Comparison of ENCODE assay signal across 9 cellular contexts in the genomic region with DNA sequence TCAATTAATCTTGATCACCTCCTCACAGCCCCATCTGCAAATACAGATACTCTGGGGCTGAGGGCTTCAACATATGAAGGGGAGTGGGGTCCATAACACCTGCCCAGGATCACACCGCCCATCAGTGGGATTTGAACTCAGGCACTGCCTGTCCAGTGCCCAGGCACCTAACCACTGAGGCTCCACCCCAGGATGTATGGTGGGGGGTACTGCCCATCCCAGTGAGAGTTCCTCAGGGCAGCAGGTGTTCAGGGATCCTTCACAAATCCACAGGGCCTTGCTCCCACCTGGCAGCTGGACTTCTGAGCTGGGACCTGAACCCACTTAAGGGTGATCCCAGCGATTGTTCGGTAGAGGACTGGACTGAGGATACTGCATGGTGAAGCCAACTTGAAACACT. TPM values are rescaled to one million over a fixed set of nuclear protein-coding genes. Genes with fewer than 3 reads are reported as not detected.
DNase-seq lines count a peak whose midpoint lies in the region; ATAC-seq lines count a peak whose summit lies in the region.
"Had no signal": no experiment of that assay in that cellular context is flagged by ENCODE, and none has a peak within 500 bp of the region (broad histone marks: within the 10 kb centered on the region; RNA-seq: fewer than 3 reads in every experiment).

No MANE protein-coding gene starts in this region.

- POLR2A ChIA-PET in activated naive CD8-positive, alpha-beta T cell treated with anti-CD3 and anti-CD28 coated beads, Interleukin-2, amount 10 ng/mL, durations not matched to agents 7 days and 5 days (lab: Charles Lee), result no interaction called here

- peak overlapping the region; percentile 22 to 70 (median 57) for H3K4me3 ChIP-seq in subcutaneous abdominal adipose tissue (ENCODE audit: low read depth in 1 of 5, low read length in 5 of 5)

- no peaks in the 10 kb centered on the region for H3K4me1 Mint-ChIP-seq in activated naive CD8-positive, alpha-beta T cell treated with anti-CD3 and anti-CD28 coated beads, Interleukin-2, amount 10 ng/mL, durations not matched to agents 7 days and 5 days

- peaks cover 2 to 20% (median 14%) of the 10 kb centered on the region in 5 donors for H3K36me3 ChIP-seq in subcutaneous abdominal adipose tissue (ENCODE audit: control insufficient read depth in 5 of 5, insufficient read depth in 5 of 5, low read length in 5 of 5)

- ATAC-seq in activated naive CD8-positive, alpha-beta T cell treated with anti-CD3 and anti-CD28 coated beads, Interleukin-2, amount 10 ng/mL, durations not matched to agents 7 days and 5 days (ENCODE audit: low read depth), result no peak
- ATAC-seq in GM21515 (IDR thresholded peaks at IDR 0.05; ENCODE audit: unreplicated experiment), result no peak

- peak overlapping the region; percentile 5 for H3K27ac Mint-ChIP-seq in activated naive CD8-positive, alpha-beta T cell treated with anti-CD3 and anti-CD28 coated beads, Interleukin-2, amount 10 ng/mL, durations not matched to agents 7 days and 5 days
- H3K27ac Mint-ChIP-seq: CD4-positive, CD25-positive, alpha-beta regulatory T cell had no signal

- H3K36me3 Mint-ChIP-seq in activated naive CD8-positive, alpha-beta T cell treated with anti-CD3 and anti-CD28 coated beads, Interleukin-2, amount 10 ng/mL, durations not matched to agents 7 days and 5 days, result no peaks in the 10 kb centered on the region

- H3K9ac ChIP-seq in subcutaneous abdominal adipose tissue (ENCODE audit: low read length in 5 of 5), result peak overlapping the region in 2 of 5 donors; percentile 57 to 70

- H3K4me3 Mint-ChIP-seq in activated naive CD8-positive, alpha-beta T cell treated with anti-CD3 and anti-CD28 coated beads, Interleukin-2, amount 10 ng/mL, durations not matched to agents 7 days and 5 days, result peak overlapping the region; percentile 60

- peaks cover 2 to 18% (median 15%) of the 10 kb centered on the region in 5 donors for H3K4me1 ChIP-seq in subcutaneous abdominal adipose tissue (ENCODE audit: control insufficient read depth in 5 of 5, insufficient read depth in 5 of 5, low read length in 5 of 5)

- no peaks in the 10 kb centered on the region for H3K27me3 ChIP-seq in layer of hippocampus (ENCODE audit: control insufficient read depth, insufficient read depth, low read length)
- H3K27me3 ChIP-seq in subcutaneous abdominal adipose tissue (ENCODE audit: control insufficient read depth in 5 of 5, insufficient read depth in 4 of 5, low read length in 5 of 5), result no peaks in the 10 kb centered on the region

- H3K27ac ChIP-seq in layer of hippocampus (ENCODE audit: low read depth, low read length) (peak overlapping the region; percentile 68), subcutaneous abdominal adipose tissue (ENCODE audit: low read depth, low read length) (no peak overlapping the region)

- H3K27me3 Mint-ChIP-seq in activated naive CD8-positive, alpha-beta T cell treated with anti-CD3 and anti-CD28 coated beads, Interleukin-2, amount 10 ng/mL, durations not matched to agents 7 days and 5 days, result peaks cover 16% of the 10 kb centered on the region

- DNase-seq in NCI-H82 (lab: John Stamatoyannopoulos, UW) (peak; percentile 13), NCI-H82 treated with DMSO at 0.1 percent for 48 hours (lab: John Stamatoyannopoulos, UW; ENCODE audit: unreplicated experiment) (no peak), activated gamma-delta T cell treated with Interleukin-2 at 50 U/mL for 16 hours (no peak), hepatic stellate cell (ENCODE audit: low spot score) (no peak)
- DNase-seq in activated naive CD8-positive, alpha-beta T cell treated with anti-CD3 and anti-CD28 coated beads, Interleukin-2, amount 10 ng/mL, durations not matched to agents 7 days and 5 days, result no peak
- DNase-seq: CD4-positive, CD25-positive, alpha-beta regulatory T cell had no signal

- no peaks in the 10 kb centered on the region for H3K9me3 ChIP-seq in subcutaneous abdominal adipose tissue (ENCODE audit: control insufficient read depth in 5 of 5, low read length in 5 of 5)

- H3K9me3 Mint-ChIP-seq in activated naive CD8-positive, alpha-beta T cell treated with anti-CD3 and anti-CD28 coated beads, Interleukin-2, amount 10 ng/mL, durations not matched to agents 7 days and 5 days, result no peaks in the 10 kb centered on the region

RNA-seq across cellular contexts. Expression of a gene that starts 33.2 kb away (rescaled TPM):
- total RNA-seq in activated naive CD8-positive, alpha-beta T cell treated with anti-CD3 and anti-CD28 coated beads, Interleukin-2, amount 10 ng/mL, durations not matched to agents 7 days and 5 days, result 1 to 10 TPM; 6.5 to 7.3 TPM
